Comparison of ENCODE assay signal across 8 cellular contexts in genomic region chr14:51652168-51653095, GRCh38. TPM values are rescaled to one million over a fixed set of nuclear protein-coding genes. Genes with fewer than 3 reads are reported as not detected.
A peak's percentile ranks its signal among the peaks of the same experiment; 100 is the strongest.
DNase-seq lines count a peak whose midpoint lies in the region; ATAC-seq and TF ChIP-seq lines count a peak whose summit lies in the region.

No MANE protein-coding gene starts in this region.

- peak overlapping the region; percentile 91 for H3K4me2 ChIP-seq in Loucy (ENCODE audit: low read depth, low read length, poor library complexity, severe bottlenecking)

- TF ChIP-seq CTCF in Loucy (conservative IDR thresholded peaks at IDR 0.05; ENCODE audit: low read length), result no peak; the same call in 1 of the 2 replicates

- intact Hi-C loops in cardiac septum (cut with DNase I), result loop anchor here (2.0 to 5.0 kb wide), 3 partner anchors 124 to 410 kb away; no protein-coding TSS in a partner anchor

- H3K36me3 Mint-ChIP-seq in activated naive CD4-positive, alpha-beta T cell treated with anti-CD3 and anti-CD28 coated beads, Interleukin-2, amount 10 ng/mL, durations not matched to agents 7 days and 5 days, result no peaks in the 10 kb centered on the region

- no peaks in the 10 kb centered on the region for H3K9me2 ChIP-seq in Loucy (replicated peaks; ENCODE audit: low read depth, low read length)

- CTCF ChIA-PET in activated naive CD4-positive, alpha-beta T cell treated with anti-CD3 and anti-CD28 coated beads, Interleukin-2, amount 10 ng/mL, durations not matched to agents 7 days and 5 days (lab: Charles Lee), result interaction anchor here (0.6 to 3.1 kb wide), 17 partner anchors 8 to 417 kb away, joined by 3 to 26 read pairs (median 4); partner anchors contain the start of gene NID2

- H4K20me1 ChIP-seq in Loucy (ENCODE audit: insufficient read depth, low read length, poor library complexity, severe bottlenecking), result no peaks in the 10 kb centered on the region

- peak; percentile 78 for DNase-seq in H7
- DNase-seq in activated naive CD4-positive, alpha-beta T cell treated with anti-CD3 and anti-CD28 coated beads, Interleukin-2, amount 10 ng/mL, durations not matched to agents 7 days and 5 days, result peak; percentile 59
- DNase-seq in cardiac septum (ENCODE audit: low spot score), result peak; percentile 81
- peak; percentile 8 for DNase-seq in pons (ENCODE audit: low spot score)
- DNase-seq in SIG-M5 treated with dmso at 0.1 percent for 504 hours (lab: John Stamatoyannopoulos, UW; ENCODE audit: unreplicated experiment), result no peak
- DNase-seq in NCI-H526 treated with DMSO at 0.1 percent for 48 hours (lab: John Stamatoyannopoulos, UW), result no peak

- H3K9me3 ChIP-seq in Loucy (ENCODE audit: insufficient read depth, low read depth, low read length), result no peaks in the 10 kb centered on the region

- 0 out of 2 replicates have a peak, but pooled peaks cover 4% of the 10 kb centered on the region for H3K79me2 ChIP-seq in Loucy (ENCODE audit: insufficient read depth, low read length)

- H3K4me3 Mint-ChIP-seq in activated naive CD4-positive, alpha-beta T cell treated with anti-CD3 and anti-CD28 coated beads, Interleukin-2, amount 10 ng/mL, durations not matched to agents 7 days and 5 days, result peak overlapping the region; percentile 81

- no peaks in the 10 kb centered on the region for H3K9me3 Mint-ChIP-seq in activated naive CD4-positive, alpha-beta T cell treated with anti-CD3 and anti-CD28 coated beads, Interleukin-2, amount 10 ng/mL, durations not matched to agents 7 days and 5 days

- H3F3A ChIP-seq in Loucy (ENCODE audit: low read depth), result no peaks in the 10 kb centered on the region

- H2AFZ ChIP-seq in Loucy (ENCODE audit: low read length), result peak overlapping the region; percentile 84

- H3K4me3 ChIP-seq in H7 (ENCODE audit: insufficient read depth, low read depth, low read length) (peak overlapping the region; percentile 84), Loucy (ENCODE audit: low read length, poor library complexity, severe bottlenecking) (peak overlapping the region; percentile 75)

- H3K36me3 ChIP-seq in H7 (replicated peaks; ENCODE audit: control insufficient read depth, insufficient read depth, low read length), result no peaks in the 10 kb centered on the region
- H3K36me3 ChIP-seq in Loucy (ENCODE audit: insufficient read depth, low read length), result no peaks in the 10 kb centered on the region

- peaks cover 39% of the 10 kb centered on the region for H3K4me1 ChIP-seq in Loucy (ENCODE audit: insufficient read depth, low read length, poor library complexity, severe bottlenecking)

- H3K9ac ChIP-seq in Loucy (ENCODE audit: low read depth, low read length, poor library complexity, severe bottlenecking), result peak overlapping the region; percentile 46

- H3K27me3 ChIP-seq in H7 (ENCODE audit: control insufficient read depth, insufficient read depth, low read length) (no peaks in the 10 kb centered on the region), Loucy (ENCODE audit: insufficient read depth, low read length, poor library complexity, severe bottlenecking) (peaks cover 6% of the 10 kb centered on the region)

- peak; percentile 20 for ATAC-seq in GM18499 (IDR thresholded peaks at IDR 0.05; ENCODE audit: insufficient read depth, unreplicated experiment)

- peak overlapping the region; percentile 68 for H3K27ac Mint-ChIP-seq in activated naive CD4-positive, alpha-beta T cell treated with anti-CD3 and anti-CD28 coated beads, Interleukin-2, amount 10 ng/mL, durations not matched to agents 7 days and 5 days

- peaks cover 30% of the 10 kb centered on the region for H3K27me3 Mint-ChIP-seq in activated naive CD4-positive, alpha-beta T cell treated with anti-CD3 and anti-CD28 coated beads, Interleukin-2, amount 10 ng/mL, durations not matched to agents 7 days and 5 days

- peaks cover 30% of the 10 kb centered on the region for H3K4me1 Mint-ChIP-seq in activated naive CD4-positive, alpha-beta T cell treated with anti-CD3 and anti-CD28 coated beads, Interleukin-2, amount 10 ng/mL, durations not matched to agents 7 days and 5 days

RNA-seq across cellular contexts. Expression of gene FRMD6, which starts 0.7 kb away (rescaled TPM):
- total RNA-seq in H7 (2014; rRNA removed; shearing (Covaris generic)), result 17.4 TPM in 2 replicates
- 9.1 TPM for total RNA-seq in cardiac septum

Comparison
In these comparisons a context has a peak if more than half of its experiments do, and no peak if none do; other contexts are left out.
1. DNase-seq: peak in H7 (single experiment), activated naive CD4-positive, alpha-beta T cell treated with anti-CD3 and anti-CD28 coated beads, Interleukin-2, amount 10 ng/mL, durations not matched to agents 7 days and 5 days (single experiment), cardiac septum (single experiment) and pons (single experiment); none in SIG-M5 treated with dmso at 0.1 percent for 504 hours (single experiment) and NCI-H526 treated with DMSO at 0.1 percent for 48 hours (single experiment).